ENCODE assay signal across 12 cellular contexts in the genomic region with DNA sequence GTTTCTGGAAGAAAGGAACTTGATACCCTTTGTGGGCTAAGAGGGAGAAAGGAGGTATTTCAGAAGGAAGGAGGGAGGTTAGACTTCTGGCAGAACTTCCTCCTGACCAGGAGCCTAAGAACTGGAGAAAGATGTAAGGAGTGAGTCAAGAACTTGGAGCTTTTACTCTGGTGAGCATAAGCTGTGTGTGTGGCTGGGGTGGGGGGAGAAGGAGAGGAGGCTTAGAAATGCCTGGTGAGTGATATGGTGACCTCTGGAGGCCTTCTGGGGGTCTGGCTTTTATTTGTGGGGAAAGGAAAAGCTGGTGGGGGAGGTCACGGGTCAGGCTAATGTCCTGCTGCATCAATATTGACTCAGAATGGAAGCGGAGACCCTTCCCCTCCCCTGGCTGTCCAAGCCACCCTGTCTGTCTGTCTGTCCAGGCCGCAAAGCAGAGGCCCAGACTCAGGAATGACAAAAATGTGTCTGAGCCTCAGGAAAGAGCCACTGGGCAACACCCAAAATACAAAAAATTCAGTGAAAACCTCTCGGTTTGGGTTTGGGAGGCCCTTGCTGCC. TPM values are rescaled to one million over a fixed set of nuclear protein-coding genes. Genes with fewer than 3 reads are reported as not detected.
DNase-seq lines count a peak whose midpoint lies in the region; ATAC-seq and TF ChIP-seq lines count a peak whose summit lies in the region.
"Had no signal": no experiment of that assay in that cellular context is flagged by ENCODE, and none has a peak within 500 bp of the region (broad histone marks: within the 10 kb centered on the region; RNA-seq: fewer than 3 reads in every experiment).

No MANE protein-coding gene starts in this region.

- H3K4me1 Mint-ChIP-seq in activated naive CD4-positive, alpha-beta T cell treated with anti-CD3 and anti-CD28 coated beads, Interleukin-2, amount 10 ng/mL, durations not matched to agents 7 days and 5 days: peaks cover 5% of the 10 kb centered on the region

- H3K36me3 Mint-ChIP-seq in activated naive CD4-positive, alpha-beta T cell treated with anti-CD3 and anti-CD28 coated beads, Interleukin-2, amount 10 ng/mL, durations not matched to agents 7 days and 5 days: no peaks in the 10 kb centered on the region

- H3K4me1 ChIP-seq in breast epithelium (no peaks in the 10 kb centered on the region), liver (ENCODE audit: control insufficient read depth in 4 of 4, insufficient read depth in 4 of 4, low read length in 3 of 4) (peaks cover 35 to 76% (median 69%) of the 10 kb centered on the region in 4 donors), subcutaneous abdominal adipose tissue (ENCODE audit: control insufficient read depth in 5 of 5, insufficient read depth in 5 of 5, low read length in 5 of 5) (peaks cover 25 to 91% (median 84%) of the 10 kb centered on the region in 5 donors)

- TF ChIP-seq POLR2A in breast epithelium (IDR thresholded peaks at IDR 0.05): no peak

- H3K27me3 Mint-ChIP-seq in activated naive CD4-positive, alpha-beta T cell treated with anti-CD3 and anti-CD28 coated beads, Interleukin-2, amount 10 ng/mL, durations not matched to agents 7 days and 5 days: peaks cover 66% of the 10 kb centered on the region

- intact Hi-C loops in breast epithelium (cut with DNase I; ENCODE audit: low total_unique reads): no loop called here

- no peak overlapping the region for H3K27ac Mint-ChIP-seq in activated naive CD4-positive, alpha-beta T cell treated with anti-CD3 and anti-CD28 coated beads, Interleukin-2, amount 10 ng/mL, durations not matched to agents 7 days and 5 days
- H3K27ac Mint-ChIP-seq: activated T-helper 1 cell treated with anti-CD3 and anti-CD28 coated beads, Interleukin-12 subunit alpha, Interleukin-12 subunit beta, Interleukin-2, Interleukin-4 antibody, amounts not matched to agents 30 ng/mL and 10 ng/mL and 1 ng/mL, durations not matched to agents 14 hours and 24 hours and 36 hours had no signal

- H3K9me3 ChIP-seq in breast epithelium (no peaks in the 10 kb centered on the region), liver (ENCODE audit: control insufficient read depth in 4 of 4, low read length in 3 of 4) (no peaks in the 10 kb centered on the region), subcutaneous abdominal adipose tissue (ENCODE audit: control insufficient read depth in 5 of 5, low read length in 5 of 5) (no peaks in the 10 kb centered on the region)

- H3K36me3 ChIP-seq in breast epithelium (no peaks in the 10 kb centered on the region), liver (ENCODE audit: control insufficient read depth in 4 of 4, insufficient read depth in 3 of 4, low read depth in 1 of 4, low read length in 3 of 4) (peaks cover 0 to 2% (median 0%) of the 10 kb centered on the region in 4 donors), subcutaneous abdominal adipose tissue (ENCODE audit: control insufficient read depth in 5 of 5, insufficient read depth in 5 of 5, low read length in 5 of 5) (peaks cover 0 to 5% (median 0%) of the 10 kb centered on the region in 5 donors)

- no peak for TF ChIP-seq RAD21 in liver (IDR thresholded peaks at IDR 0.05)

- H3K4me3 ChIP-seq in breast epithelium (peak overlapping the region; percentile 63 to 82 (median 67)), liver (ENCODE audit: low read depth in 1 of 3, low read length in 3 of 3) (no peak overlapping the region), subcutaneous abdominal adipose tissue (ENCODE audit: low read depth in 1 of 5, low read length in 5 of 5) (peak overlapping the region; percentile 36 to 94 (median 89))

- no peak overlapping the region for H3K4me3 Mint-ChIP-seq in activated naive CD4-positive, alpha-beta T cell treated with anti-CD3 and anti-CD28 coated beads, Interleukin-2, amount 10 ng/mL, durations not matched to agents 7 days and 5 days
- H3K4me3 Mint-ChIP-seq: activated T-helper 1 cell treated with anti-CD3 and anti-CD28 coated beads, Interleukin-12 subunit alpha, Interleukin-12 subunit beta, Interleukin-2, Interleukin-4 antibody, amounts not matched to agents 30 ng/mL and 10 ng/mL and 1 ng/mL, durations not matched to agents 14 hours and 24 hours and 36 hours had no signal

- CTCF ChIA-PET in activated naive CD4-positive, alpha-beta T cell treated with anti-CD3 and anti-CD28 coated beads, Interleukin-2, amount 10 ng/mL, durations not matched to agents 7 days and 5 days (lab: Charles Lee): interaction anchor here (2.4 to 3.5 kb wide), 2 partner anchors 9 to 40 kb away, joined by 11 to 13 read pairs; no protein-coding TSS in a partner anchor

- no peaks in the 10 kb centered on the region for H3K27me3 ChIP-seq in breast epithelium
- H3K27me3 ChIP-seq in liver (ENCODE audit: control insufficient read depth in 4 of 4, insufficient read depth in 4 of 4, low read length in 3 of 4): no peaks in the 10 kb centered on the region
- H3K27me3 ChIP-seq in subcutaneous abdominal adipose tissue (ENCODE audit: control insufficient read depth in 5 of 5, insufficient read depth in 4 of 5, low read length in 5 of 5): no peaks in the 10 kb centered on the region

- no peak for TF ChIP-seq CTCF in breast epithelium (IDR thresholded peaks at IDR 0.05)
- no peak for TF ChIP-seq CTCF in liver (IDR thresholded peaks at IDR 0.05; ENCODE audit: low read depth, low read length, missing input control)

- no peaks in the 10 kb centered on the region for H3K9me3 Mint-ChIP-seq in activated naive CD4-positive, alpha-beta T cell treated with anti-CD3 and anti-CD28 coated beads, Interleukin-2, amount 10 ng/mL, durations not matched to agents 7 days and 5 days
- H3K9me3 Mint-ChIP-seq: activated T-helper 1 cell treated with anti-CD3 and anti-CD28 coated beads, Interleukin-12 subunit alpha, Interleukin-12 subunit beta, Interleukin-2, Interleukin-4 antibody, amounts not matched to agents 30 ng/mL and 10 ng/mL and 1 ng/mL, durations not matched to agents 14 hours and 24 hours and 36 hours had no signal

- H3K27ac ChIP-seq in breast epithelium (peak overlapping the region; percentile 65 to 93), liver (ENCODE audit: low read depth in 1 of 2, low read length in 2 of 2) (peak overlapping the region; percentile 74 to 79), subcutaneous abdominal adipose tissue (ENCODE audit: low read depth, low read length) (peak overlapping the region; percentile 99)

- no peak for ATAC-seq in GM18868 (IDR thresholded peaks at IDR 0.05; ENCODE audit: unreplicated experiment)
- no peak for ATAC-seq in GM18907 (IDR thresholded peaks at IDR 0.05; ENCODE audit: unreplicated experiment)

- H3K9ac ChIP-seq in liver (ENCODE audit: low read depth in 1 of 2, low read length in 2 of 2) (no peak overlapping the region), subcutaneous abdominal adipose tissue (ENCODE audit: low read length in 5 of 5) (peak overlapping the region; percentile 57 to 92 (median 85))

- DNase-seq in HCEC 1CT: peak; percentile 82
- no peak for DNase-seq in breast epithelium (ENCODE audit: low spot score in 2 of 2)
- no peak for DNase-seq in activated naive CD4-positive, alpha-beta T cell treated with anti-CD3 and anti-CD28 coated beads, Interleukin-2, amount 10 ng/mL, durations not matched to agents 7 days and 5 days
- DNase-seq in SHP77 (lab: John Stamatoyannopoulos, UW): no peak
- DNase-seq: NCI-H187 treated with DMSO at 0.1 percent for 48 hours had no signal

- WGBS in liver: 64% methylated on average over 4 of the region's 4 CpGs

TF ChIP-seq in liver, 16 proteins besides CTCF, POLR2A, EP300 and RAD21:
- TF ChIP-seq NR2F2 (IDR thresholded peaks at IDR 0.05): no peak
- no peak for TF ChIP-seq GABPA (IDR thresholded peaks at IDR 0.05 in 1 of 2, conservative IDR thresholded peaks at IDR 0.05 in 1 of 2)
- TF ChIP-seq, protein P1, sequence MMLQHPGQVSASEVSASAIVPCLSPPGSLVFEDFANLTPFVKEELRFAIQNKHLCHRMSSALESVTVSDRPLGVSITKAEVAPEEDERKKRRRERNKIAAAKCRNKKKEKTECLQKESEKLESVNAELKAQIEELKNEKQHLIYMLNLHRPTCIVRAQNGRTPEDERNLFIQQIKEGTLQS (IDR thresholded peaks at IDR 0.05): no peak
- TF ChIP-seq FOXA1 (IDR thresholded peaks at IDR 0.05): no peak
- no peak for TF ChIP-seq HNF4A (conservative IDR thresholded peaks at IDR 0.05)
- TF ChIP-seq RXRA (IDR thresholded peaks at IDR 0.05): no peak
- TF ChIP-seq, protein P2, sequence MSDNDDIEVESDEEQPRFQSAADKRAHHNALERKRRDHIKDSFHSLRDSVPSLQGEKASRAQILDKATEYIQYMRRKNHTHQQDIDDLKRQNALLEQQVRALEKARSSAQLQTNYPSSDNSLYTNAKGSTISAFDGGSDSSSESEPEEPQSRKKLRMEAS (IDR thresholded peaks at IDR 0.05): no peak
- no peak for TF ChIP-seq JUND (IDR thresholded peaks at IDR 0.05)
- TF ChIP-seq EGR1 (IDR thresholded peaks at IDR 0.05; ENCODE audit: low read depth in 2 of 2): no peak
- no peak for TF ChIP-seq SP1 (IDR thresholded peaks at IDR 0.05)
- TF ChIP-seq, protein P3, sequence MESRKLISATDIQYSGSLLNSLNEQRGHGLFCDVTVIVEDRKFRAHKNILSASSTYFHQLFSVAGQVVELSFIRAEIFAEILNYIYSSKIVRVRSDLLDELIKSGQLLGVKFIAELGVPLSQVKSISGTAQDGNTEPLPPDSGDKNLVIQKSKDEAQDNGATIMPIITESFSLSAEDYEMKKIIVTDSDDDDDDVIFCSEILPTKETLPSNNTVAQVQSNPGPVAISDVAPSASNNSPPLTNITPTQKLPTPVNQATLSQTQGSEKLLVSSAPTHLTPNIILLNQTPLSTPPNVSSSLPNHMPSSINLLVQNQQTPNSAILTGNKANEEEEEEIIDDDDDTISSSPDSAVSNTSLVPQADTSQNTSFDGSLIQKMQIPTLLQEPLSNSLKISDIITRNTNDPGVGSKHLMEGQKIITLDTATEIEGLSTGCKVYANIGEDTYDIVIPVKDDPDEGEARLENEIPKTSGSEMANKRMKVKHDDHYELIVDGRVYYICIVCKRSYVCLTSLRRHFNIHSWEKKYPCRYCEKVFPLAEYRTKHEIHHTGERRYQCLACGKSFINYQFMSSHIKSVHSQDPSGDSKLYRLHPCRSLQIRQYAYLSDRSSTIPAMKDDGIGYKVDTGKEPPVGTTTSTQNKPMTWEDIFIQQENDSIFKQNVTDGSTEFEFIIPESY (IDR thresholded peaks at IDR 0.05): no peak
- TF ChIP-seq FOXA2 (IDR thresholded peaks at IDR 0.05): no peak

RNA-seq across cellular contexts. Expression of a gene that starts 4.8 kb away (rescaled TPM):
- total RNA-seq in breast epithelium (100 to 1,000 TPM; 102 to 894 (median 240) TPM), liver (100 to 1,000 TPM; 151 to 375 TPM)
- 100 to 1,000 TPM in 1 of 2 donors, 10 to 100 TPM in 1; 87.5 to 127 TPM for polyA plus RNA-seq in liver

RNA-seq across cellular contexts. Expression of a gene that starts 14.3 kb away (rescaled TPM):
- total RNA-seq in breast epithelium (not detected), liver (not detected)
- polyA plus RNA-seq in liver: not detected
- total RNA-seq: activated T-helper 1 cell treated with anti-CD3 and anti-CD28 coated beads, Interleukin-12 subunit alpha, Interleukin-12 subunit beta, Interleukin-2, Interleukin-4 antibody, amounts not matched to agents 30 ng/mL and 10 ng/mL and 1 ng/mL, durations not matched to agents 14 hours and 24 hours and 36 hours; Daoy; epithelial cell of proximal tubule had no signal

RNA-seq across cellular contexts. Expression of a gene that starts 21.9 kb away (rescaled TPM):
- total RNA-seq in breast epithelium (100 to 1,000 TPM; 139 to 147 (median 146) TPM), liver (10 to 100 TPM; 27.4 to 54.0 TPM)
- 10 to 100 TPM; 33.2 to 57.4 TPM for polyA plus RNA-seq in liver

RNA-seq across cellular contexts. Expression of a gene that starts 44.2 kb away (rescaled TPM):
- 10 to 100 TPM in 2 of 3 donors, 1 to 10 TPM in 1; 9.0 to 33.2 (median 24.6) TPM for total RNA-seq in breast epithelium
- total RNA-seq in liver: 1 to 10 TPM; 3.9 to 10.0 TPM
- 1 to 10 TPM; 1.9 to 8.6 TPM for polyA plus RNA-seq in liver

RNA-seq across cellular contexts. Expression of a gene that starts 54.5 kb away (rescaled TPM):
- total RNA-seq in breast epithelium (10 to 100 TPM in 2 of 3 donors, 1 to 10 TPM in 1; 6.9 to 13.3 (median 10.9) TPM), liver (10 to 100 TPM in 1 of 2 donors, 1 to 10 TPM in 1; 3.8 to 10.9 TPM)
- 1 to 10 TPM; 1.4 to 2.5 TPM for polyA plus RNA-seq in liver

Comparison
In these comparisons a context has a peak if more than half of its experiments do, and no peak if none do; other contexts are left out.
1. H3K4me3 ChIP-seq: peak in breast epithelium (3 of 3) and subcutaneous abdominal adipose tissue (5 of 5); none in liver (0 of 3).
2. H3K9ac ChIP-seq: peak in subcutaneous abdominal adipose tissue (5 of 5); none in liver (0 of 2).
3. Peak in every context shown above with its lines, with median percentiles within 50 percentile points of each other: H3K27ac ChIP-seq.